22 cellular contexts compared by ENCODE assay signal in genomic region chr6:1197309-1197708, GRCh38.
DNase-seq lines count a peak whose midpoint lies in the region; ATAC-seq, FAIRE-seq and TF ChIP-seq lines count a peak whose summit lies in the region.
"Had no signal": no experiment of that assay in that cellular context is flagged by ENCODE, and none has a peak within 500 bp of the region (broad histone marks: within the 10 kb centered on the region; RNA-seq: fewer than 3 reads in every experiment).

No MANE protein-coding gene starts in this region.

- H3K79me2 ChIP-seq in HepG2 (ENCODE audit: insufficient read depth, low read length): no peaks in the 10 kb centered on the region

- DNase-seq in NCI-H2029 (lab: John Stamatoyannopoulos, UW) (peak; percentile 18), NCI-H2029 treated with DMSO at 0.1 percent for 48 hours (lab: John Stamatoyannopoulos, UW) (no peak), HepG2 (ENCODE audit: low spot score) (no peak), right lobe of liver (no peak), NCI-H1105 treated with DMSO at 0.1 percent for 48 hours (lab: John Stamatoyannopoulos, UW) (peak; percentile 7), hepatic stellate cell (ENCODE audit: low spot score) (no peak), NCI-H2107 (lab: John Stamatoyannopoulos, UW) (no peak)
- DNase-seq: AML-193; Caco-2; Calu3; CD4-positive, alpha-beta T cell; CD8-positive, alpha-beta T cell; DMS79 treated with DMSO at 0.1 percent for 48 hours; GF-D8 had no signal

- no TSS peak for BruUV-seq in HepG2 (replicated peaks; lab: Mats Ljungman, UMichigan)

- H3K9ac ChIP-seq in HepG2 (ENCODE audit: insufficient read depth, low read depth, low read length): no peak overlapping the region
- H3K9ac ChIP-seq: BLaER1 treated with 17β-estradiol and CSF1 and Interleukin-3, amounts not matched to agents 10 nM and 100 nM had no signal

- no peak for TF ChIP-seq RAD21 in HepG2 (CRISPR knock-in tag; IDR thresholded peaks at IDR 0.05)

- CTCF ChIA-PET in HepG2 (lab: Yijun Ruan, JAX; ENCODE audit: low intra/inter-chr PET ratio, low total read pairs): no interaction called here

- TF ChIP-seq EP300 in HepG2 (IDR thresholded peaks at IDR 0.05; ENCODE audit: low read depth in 2 of 2, low read length in 2 of 2) (peak in 1 of 2 experiments; percentile 56; a peak in 1 of 4 replicates), HepG2 (CRISPR knock-in tag; IDR thresholded peaks at IDR 0.05; ENCODE audit: borderline replicate concordance) (no peak)

- intact Hi-C loops in HepG2 (cut with micrococcal nuclease; ENCODE audit: unreplicated experiment): no loop called here
- intact Hi-C loops in right lobe of liver (cut with DNase I): no loop called here

- H3K4me1 ChIP-seq in HepG2 (ENCODE audit: insufficient read depth, low read length) (peaks cover 58% of the 10 kb centered on the region), right lobe of liver (no peaks in the 10 kb centered on the region)
- H3K4me1 ChIP-seq: A549; BLaER1 treated with 17β-estradiol and CSF1 and Interleukin-3, amounts not matched to agents 10 nM and 100 nM had no signal

- no peak overlapping the region for H3K27ac ChIP-seq in HepG2 (ENCODE audit: extremely low read length, insufficient read depth, low read length)
- H3K27ac ChIP-seq in right lobe of liver: no peak overlapping the region
- H3K27ac ChIP-seq: 22Rv1; A549; BLaER1 treated with 17β-estradiol and CSF1 and Interleukin-3, amounts not matched to agents 10 nM and 100 nM; C4-2B had no signal

- ATAC-seq in HepG2 (no peak), right lobe of liver (no peak)
- ATAC-seq: A549; CD8-positive, alpha-beta T cell had no signal

- H3K36me3 ChIP-seq in HepG2 (replicated peaks in 1 of 2; ENCODE audit: control insufficient read depth in 1 of 2, insufficient read depth in 2 of 2, low read length in 2 of 2): peaks cover 3 to 11% of the 10 kb centered on the region in 2 experiments; a peak in 4 of 5 replicates
- H3K36me3 ChIP-seq in right lobe of liver: no peaks in the 10 kb centered on the region
- H3K36me3 ChIP-seq: BLaER1 treated with 17β-estradiol and CSF1 and Interleukin-3, amounts not matched to agents 10 nM and 100 nM had no signal

- H3K4me3 ChIP-seq in HepG2 (replicated peaks in 1 of 3; ENCODE audit: insufficient read depth in 1 of 3, low read depth in 2 of 3, low read length in 3 of 3) (no peak overlapping the region), right lobe of liver (no peak overlapping the region)
- H3K4me3 ChIP-seq: A549; BLaER1 treated with 17β-estradiol and CSF1 and Interleukin-3, amounts not matched to agents 10 nM and 100 nM had no signal

- peak; percentile 4 for FAIRE-seq in HepG2 (lab: Jason Lieb, UNC)
- FAIRE-seq: A549, D721Med, G401.6, GM12891, GM19239 had no signal

- H3K4me2 ChIP-seq in HepG2 (ENCODE audit: low read depth, low read length): no peak overlapping the region
- H3K4me2 ChIP-seq: A549; BLaER1 treated with 17β-estradiol and CSF1 and Interleukin-3, amounts not matched to agents 10 nM and 100 nM had no signal

- in situ Hi-C loops in HepG2 (cut with HindIII; ENCODE audit: extremely low pct_ligation_motif_present, low pct_unique_long_range_greater_than_20kb): no loop called here

- POLR2A ChIA-PET in HepG2 (lab: Yijun Ruan, JAX): interaction anchor here (0.7 to 2.4 kb wide), 6 partner anchors 10 to 142 kb away, joined by 3 to 10 read pairs (median 4); partner anchors contain the start of gene FOXQ1

- TF ChIP-seq CTCF in HepG2 (CRISPR knock-in tag; IDR thresholded peaks at IDR 0.05) (no peak), right lobe of liver (IDR thresholded peaks at IDR 0.05) (no peak)

- H3K27me3 ChIP-seq in HepG2 (ENCODE audit: control insufficient read depth in 1 of 2, insufficient read depth in 2 of 2, low read length in 2 of 2): no peaks in the 10 kb centered on the region
- no peaks in the 10 kb centered on the region for H3K27me3 ChIP-seq in right lobe of liver
- H3K27me3 ChIP-seq: BLaER1 treated with 17β-estradiol and CSF1 and Interleukin-3, amounts not matched to agents 10 nM and 100 nM had no signal

- no peak for TF ChIP-seq POLR2A in HepG2 (IDR thresholded peaks at IDR 0.05; ENCODE audit: insufficient read depth in 1 of 2, low read depth in 2 of 2, low read length in 2 of 2)
- TF ChIP-seq POLR2A in right lobe of liver (IDR thresholded peaks at IDR 0.05): no peak

- H3K9me3 ChIP-seq in HepG2 (ENCODE audit: low read length) (peaks cover 6% of the 10 kb centered on the region; the same call in 1 of the 2 replicates), right lobe of liver (no peaks in the 10 kb centered on the region)

- H4K20me1 ChIP-seq in HepG2 (ENCODE audit: insufficient read depth, low read length): no peaks in the 10 kb centered on the region
- H4K20me1 ChIP-seq: BLaER1 treated with 17β-estradiol and CSF1 and Interleukin-3, amounts not matched to agents 10 nM and 100 nM had no signal

- WGBS in HepG2 (ENCODE audit: low lambda C conversion rate): 76% methylated on average over 3 of the region's 3 CpGs
- WGBS in right lobe of liver (ENCODE audit: insufficient coverage, low coverage, low lambda C conversion rate, missing lambda C conversion rate): 66% methylated on average over 3 of the region's 3 CpGs

- H2AFZ ChIP-seq in HepG2 (ENCODE audit: low read length): no peak overlapping the region

TF ChIP-seq in HepG2, 621 proteins besides CTCF, POLR2A, EP300 and RAD21 (continues in another document):
- TF ChIP-seq SNAPC2 (CRISPR knock-in tag; IDR thresholded peaks at IDR 0.05) (no peak), TFAP4 (IDR thresholded peaks at IDR 0.05; ENCODE audit: borderline replicate concordance, low read depth) (0 out of 2 replicates have a peak, but pooled peaks have one; percentile 10), PREB (CRISPR knock-in tag; IDR thresholded peaks at IDR 0.05) (no peak), ESRRA (CRISPR knock-in tag; IDR thresholded peaks at IDR 0.05; ENCODE audit: low read depth) (no peak), NFKBIZ (CRISPR knock-in tag; IDR thresholded peaks at IDR 0.05) (no peak), MLXIP (CRISPR knock-in tag; IDR thresholded peaks at IDR 0.05; ENCODE audit: borderline replicate concordance) (no peak), ZNF275 (CRISPR knock-in tag; IDR thresholded peaks at IDR 0.05; ENCODE audit: borderline replicate concordance) (no peak), BCL6 (CRISPR knock-in tag; IDR thresholded peaks at IDR 0.05) (peak; percentile 76), CENPX (CRISPR knock-in tag; IDR thresholded peaks at IDR 0.05) (no peak)

Comparison
In these comparisons a context has a peak if more than half of its experiments do, and no peak if none do; other contexts are left out.
1. DNase-seq: peak in NCI-H2029 (single experiment) and NCI-H1105 treated with DMSO at 0.1 percent for 48 hours (single experiment); none in NCI-H2029 treated with DMSO at 0.1 percent for 48 hours (single experiment), HepG2 (single experiment), right lobe of liver (0 of 3), hepatic stellate cell (single experiment) and NCI-H2107 (single experiment).